In genomic region chr11:67629386-67630229, GRCh38 we compare ENCODE assay signal across 1 cellular context.
TF ChIP-seq lines count a peak whose summit lies in the region.

NUDT8 (minus strand) TSS chr11:67629937; CDS start chr11:67629911, 26 bp downstream.

TF ChIP-seq in A549, 52 proteins besides CTCF, POLR2A, EP300 and RAD21 (continued from another document):
- TF ChIP-seq REST (IDR thresholded peaks at IDR 0.05) (no peak), HES2 (IDR thresholded peaks at IDR 0.05) (no peak), ZSCAN20 (CRISPR knock-in tag; IDR thresholded peaks at IDR 0.05) (no peak), MAFK (IDR thresholded peaks at IDR 0.05; ENCODE audit: partially characterized antibody) (no peak), FOSL2 (IDR thresholded peaks at IDR 0.05) (no peak), FOSL2 (CRISPR knock-in tag; IDR thresholded peaks at IDR 0.05) (no peak), NR3C1 (IDR thresholded peaks at IDR 0.05) (no peak), FOXS1 (CRISPR knock-in tag; IDR thresholded peaks at IDR 0.05) (no peak), TP53 (CRISPR knock-in tag; IDR thresholded peaks at IDR 0.05) (peak; percentile 37; the same call in 1 of the 2 replicates), CBX8 (IDR thresholded peaks at IDR 0.05) (no peak), JUNB (IDR thresholded peaks at IDR 0.05) (no peak), CHD4 (IDR thresholded peaks at IDR 0.05; ENCODE audit: borderline replicate concordance) (peak; percentile 78; the same call in 1 of the 2 replicates), ZFP36 (IDR thresholded peaks at IDR 0.05; ENCODE audit: borderline replicate concordance, partially characterized antibody) (no peak), CEBPB (IDR thresholded peaks at IDR 0.05) (no peak), HEYL (CRISPR knock-in tag; IDR thresholded peaks at IDR 0.05) (no peak), KDM1A (IDR thresholded peaks at IDR 0.05; ENCODE audit: low read depth) (peak; percentile 96), USF2 (IDR thresholded peaks at IDR 0.05) (no peak), JUN (IDR thresholded peaks at IDR 0.05) (peak in 1 of 2 experiments; percentile 29; a peak in 1 of 5 replicates), TFCP2L1 (CRISPR knock-in tag; IDR thresholded peaks at IDR 0.05) (0 out of 2 replicates have a peak, but pooled peaks have one; percentile 27)
- TF ChIP-seq, protein P1, sequence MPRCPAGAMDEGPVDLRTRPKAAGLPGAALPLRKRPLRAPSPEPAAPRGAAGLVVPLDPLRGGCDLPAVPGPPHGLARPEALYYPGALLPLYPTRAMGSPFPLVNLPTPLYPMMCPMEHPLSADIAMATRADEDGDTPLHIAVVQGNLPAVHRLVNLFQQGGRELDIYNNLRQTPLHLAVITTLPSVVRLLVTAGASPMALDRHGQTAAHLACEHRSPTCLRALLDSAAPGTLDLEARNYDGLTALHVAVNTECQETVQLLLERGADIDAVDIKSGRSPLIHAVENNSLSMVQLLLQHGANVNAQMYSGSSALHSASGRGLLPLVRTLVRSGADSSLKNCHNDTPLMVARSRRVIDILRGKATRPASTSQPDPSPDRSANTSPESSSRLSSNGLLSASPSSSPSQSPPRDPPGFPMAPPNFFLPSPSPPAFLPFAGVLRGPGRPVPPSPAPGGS (IDR thresholded peaks at IDR 0.05): no peak
- TF ChIP-seq, protein P2, sequence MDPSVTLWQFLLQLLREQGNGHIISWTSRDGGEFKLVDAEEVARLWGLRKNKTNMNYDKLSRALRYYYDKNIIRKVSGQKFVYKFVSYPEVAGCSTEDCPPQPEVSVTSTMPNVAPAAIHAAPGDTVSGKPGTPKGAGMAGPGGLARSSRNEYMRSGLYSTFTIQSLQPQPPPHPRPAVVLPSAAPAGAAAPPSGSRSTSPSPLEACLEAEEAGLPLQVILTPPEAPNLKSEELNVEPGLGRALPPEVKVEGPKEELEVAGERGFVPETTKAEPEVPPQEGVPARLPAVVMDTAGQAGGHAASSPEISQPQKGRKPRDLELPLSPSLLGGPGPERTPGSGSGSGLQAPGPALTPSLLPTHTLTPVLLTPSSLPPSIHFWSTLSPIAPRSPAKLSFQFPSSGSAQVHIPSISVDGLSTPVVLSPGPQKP (IDR thresholded peaks at IDR 0.05; ENCODE audit: low read depth, low read length): no peak
